12 cellular contexts compared by ENCODE assay signal in the genomic region with DNA sequence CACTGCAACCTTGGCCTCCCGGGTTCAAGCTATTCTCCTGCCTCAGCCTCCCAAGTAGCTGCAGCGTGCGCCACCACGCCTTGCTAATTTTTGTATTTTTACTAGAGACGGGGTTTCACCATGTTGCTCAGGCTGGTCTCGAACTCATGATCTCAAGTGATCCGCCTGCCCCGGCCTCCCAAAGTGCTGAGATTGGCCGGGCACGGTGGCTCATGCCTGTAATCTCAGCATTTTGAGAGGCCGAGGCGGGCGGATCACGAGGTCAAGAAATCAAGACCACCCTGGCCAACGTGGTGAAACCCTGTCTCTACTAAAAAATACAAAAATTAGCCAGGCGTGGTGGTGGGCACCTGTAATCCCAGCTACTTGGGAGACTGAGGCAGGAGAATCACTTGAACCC. TPM values are rescaled to one million over a fixed set of nuclear protein-coding genes. Genes with fewer than 3 reads are reported as not detected.
DNase-seq lines count a peak whose midpoint lies in the region; ATAC-seq, FAIRE-seq and TF ChIP-seq lines count a peak whose summit lies in the region.
"Not testable (repeated sequence)": the region's sequence is repeated elsewhere in the genome, so short reads cannot be mapped to it uniquely, and the experiment has no call there.
"Had no signal": no experiment of that assay in that cellular context is flagged by ENCODE, and none has a peak within 500 bp of the region (broad histone marks: within the 10 kb centered on the region; RNA-seq: fewer than 3 reads in every experiment).

No MANE protein-coding gene starts in this region.

- not testable (repeated sequence) for TF ChIP-seq CTCF in HepG2 (CRISPR knock-in tag; IDR thresholded peaks at IDR 0.05); testis (IDR thresholded peaks at IDR 0.05); transverse colon (IDR thresholded peaks at IDR 0.05); uterus (IDR thresholded peaks at IDR 0.05)

- H3K4me3 Mint-ChIP-seq in CD4-positive, CD25-positive, alpha-beta regulatory T cell = not testable (repeated sequence)

- CTCF ChIA-PET in HepG2 (lab: Yijun Ruan, JAX; ENCODE audit: low intra/inter-chr PET ratio, low total read pairs) = not testable (repeated sequence)

- not testable (repeated sequence) for H3K4me3 ChIP-seq in CD4-positive, CD25-positive, alpha-beta regulatory T cell (ENCODE audit: low read depth, low read length); adipocyte (ENCODE audit: low read length); HepG2 (replicated peaks in 1 of 3; ENCODE audit: insufficient read depth in 1 of 3, low read depth in 2 of 3, low read length in 3 of 3); testis; transverse colon; uterus

- H3K27ac Mint-ChIP-seq in CD4-positive, CD25-positive, alpha-beta regulatory T cell = peak overlapping the region in 1 of 3 donors; percentile 96

- FAIRE-seq in HepG2 (lab: Jason Lieb, UNC) = not testable (repeated sequence)

- DNase-seq in CD4-positive, CD25-positive, alpha-beta regulatory T cell; adipocyte (ENCODE audit: low read depth); HepG2 (ENCODE audit: low spot score); transverse colon; uterus: not testable (repeated sequence)
- DNase-seq in activated CD8-positive, alpha-beta memory T cell treated with anti-CD3 and anti-CD28 coated beads for 24 hours = peak; percentile 33
- DNase-seq in sciatic nerve (ENCODE audit: low spot score) (peak; percentile 54), testis (peak; percentile 11)

- H3K27me3 ChIP-seq in CD4-positive, CD25-positive, alpha-beta regulatory T cell (ENCODE audit: control insufficient read depth, insufficient read depth, low read length); adipocyte (replicated peaks; ENCODE audit: control insufficient read depth, insufficient read depth, low read length); HepG2 (ENCODE audit: control insufficient read depth in 1 of 2, insufficient read depth in 2 of 2, low read length in 2 of 2); testis; transverse colon; uterus: not testable (repeated sequence)

- not testable (repeated sequence) for H3K27me3 Mint-ChIP-seq in CD4-positive, CD25-positive, alpha-beta regulatory T cell

- not testable (repeated sequence) for H3K9me3 Mint-ChIP-seq in CD4-positive, CD25-positive, alpha-beta regulatory T cell

- H3K9me3 ChIP-seq in CD4-positive, CD25-positive, alpha-beta regulatory T cell (ENCODE audit: control insufficient read depth in 2 of 2, low read length in 2 of 2); adipocyte (ENCODE audit: control insufficient read depth, low read length); HepG2 (ENCODE audit: low read length); testis; transverse colon; uterus: not testable (repeated sequence)

- peaks cover 90% of the 10 kb centered on the region for H3K36me3 ChIP-seq in CD4-positive, CD25-positive, alpha-beta regulatory T cell (ENCODE audit: control insufficient read depth, insufficient read depth, low read length)
- H3K36me3 ChIP-seq in adipocyte (ENCODE audit: control insufficient read depth, insufficient read depth, low read length, severe bottlenecking) (peaks cover 68% of the 10 kb centered on the region), HepG2 (replicated peaks in 1 of 2; ENCODE audit: control insufficient read depth in 1 of 2, insufficient read depth in 2 of 2, low read length in 2 of 2) (peaks cover 2 to 26% of the 10 kb centered on the region in 2 experiments; a peak in 2 of 5 replicates), transverse colon (peaks cover 0 to 16% (median 3%) of the 10 kb centered on the region in 4 donors)
- H3K36me3 ChIP-seq in testis (ENCODE audit: low read depth, missing control alignments); uterus: not testable (repeated sequence)

- intact Hi-C loops in HepG2 (cut with micrococcal nuclease; ENCODE audit: unreplicated experiment); sciatic nerve (cut with DNase I); testis (cut with DNase I; ENCODE audit: low total_unique reads); transverse colon (cut with DNase I; ENCODE audit: low total_unique reads); uterus (cut with DNase I; ENCODE audit: low total_unique reads): not testable (repeated sequence)

- H3K27ac ChIP-seq in CD4-positive, CD25-positive, alpha-beta regulatory T cell (ENCODE audit: insufficient read depth, low read length, poor library complexity, severe bottlenecking) = peak overlapping the region; percentile 57
- H3K27ac ChIP-seq in HepG2 (ENCODE audit: extremely low read length, insufficient read depth, low read length) = not testable (repeated sequence)
- H3K27ac ChIP-seq in testis (peak overlapping the region in 1 of 2 donors; percentile 52), transverse colon (peak overlapping the region in 3 of 4 donors; percentile 2 to 55 (median 13)), uterus (peak overlapping the region; percentile 18 to 41)

- H3K36me3 Mint-ChIP-seq in CD4-positive, CD25-positive, alpha-beta regulatory T cell = peaks cover 63% of the 10 kb centered on the region

- H4K20me1 ChIP-seq in HepG2 (ENCODE audit: insufficient read depth, low read length) = not testable (repeated sequence)

- not testable (repeated sequence) for BruUV-seq in HepG2 (replicated peaks; lab: Mats Ljungman, UMichigan)

- not testable (repeated sequence) for TF ChIP-seq EP300 in HepG2 (IDR thresholded peaks at IDR 0.05; ENCODE audit: low read depth in 2 of 2, low read length in 2 of 2); HepG2 (CRISPR knock-in tag; IDR thresholded peaks at IDR 0.05; ENCODE audit: borderline replicate concordance); transverse colon (IDR thresholded peaks at IDR 0.05; ENCODE audit: low read depth)

- H3K4me1 Mint-ChIP-seq in CD4-positive, CD25-positive, alpha-beta regulatory T cell = peaks cover 14 to 87% (median 48%) of the 10 kb centered on the region in 4 donors

- not testable (repeated sequence) for TF ChIP-seq RAD21 in HepG2 (CRISPR knock-in tag; IDR thresholded peaks at IDR 0.05)

- H3K79me2 ChIP-seq in HepG2 (ENCODE audit: insufficient read depth, low read length) = not testable (repeated sequence)

- peaks cover 69% of the 10 kb centered on the region for H3K4me1 ChIP-seq in CD4-positive, CD25-positive, alpha-beta regulatory T cell (ENCODE audit: control insufficient read depth, insufficient read depth, low read length, poor library complexity, severe bottlenecking)
- H3K4me1 ChIP-seq in adipocyte (ENCODE audit: control insufficient read depth, insufficient read depth, low read length) (peaks cover 66% of the 10 kb centered on the region), HepG2 (ENCODE audit: insufficient read depth, low read length) (peaks cover 47% of the 10 kb centered on the region), testis (peaks cover 47% of the 10 kb centered on the region), transverse colon (peaks cover 0 to 32% (median 10%) of the 10 kb centered on the region in 4 donors)
- H3K4me1 ChIP-seq in uterus = not testable (repeated sequence)

- POLR2A ChIA-PET in HepG2 (lab: Yijun Ruan, JAX) = not testable (repeated sequence)

- in situ Hi-C loops in HepG2 (cut with HindIII; ENCODE audit: extremely low pct_ligation_motif_present, low pct_unique_long_range_greater_than_20kb); transverse colon (cut with MboI; ENCODE audit: low pct_ligation_motif_present in 1 of 4, low pct_unique_long_range_greater_than_20kb in 1 of 4, low sequenced_read_pairs in 3 of 4): not testable (repeated sequence)

- H3K4me2 ChIP-seq in HepG2 (ENCODE audit: low read depth, low read length) = not testable (repeated sequence)

- peak overlapping the region; percentile 68 for H3K9ac ChIP-seq in adipocyte (ENCODE audit: low read length)
- not testable (repeated sequence) for H3K9ac ChIP-seq in HepG2 (ENCODE audit: insufficient read depth, low read depth, low read length)

- TF ChIP-seq POLR2A in HepG2 (IDR thresholded peaks at IDR 0.05; ENCODE audit: insufficient read depth in 1 of 2, low read depth in 2 of 2, low read length in 2 of 2); testis (IDR thresholded peaks at IDR 0.05); transverse colon (IDR thresholded peaks at IDR 0.05); uterus (IDR thresholded peaks at IDR 0.05): not testable (repeated sequence)

- H2AFZ ChIP-seq in HepG2 (ENCODE audit: low read length) = not testable (repeated sequence)

- 97% methylated on average over 16 of the region's 16 CpGs for WGBS in HepG2 (ENCODE audit: low lambda C conversion rate)
- 96% methylated on average over 16 of the region's 16 CpGs for WGBS in testis, 2 donors
- WGBS in transverse colon (ENCODE audit: low coverage in 1 of 2), 2 donors = 98 to 100% methylated on average over 1 to 16 of the region's 16 CpGs

- ATAC-seq in CD4-positive, CD25-positive, alpha-beta regulatory T cell (ENCODE audit: low read depth in 2 of 2); HepG2; sciatic nerve: not testable (repeated sequence)

RNA-seq across cellular contexts. Expression of gene SAMHD1, which starts 17.9 kb away (rescaled TPM):
- 723 TPM for total RNA-seq in CD4-positive, CD25-positive, alpha-beta regulatory T cell
- 100 to 1,000 TPM; 327 to 481 (median 401) TPM for polyA plus RNA-seq in CD4-positive, CD25-positive, alpha-beta regulatory T cell
- total RNA-seq in HepG2 (2016; rRNA removed; fragmentation: Illumina TruSeq; extraction: Trizol) (43.5 and 57.7 TPM in 2 replicates), sciatic nerve (349 TPM), testis (10 to 100 TPM; 61.9 to 79.0 TPM), transverse colon (10 to 100 TPM; 40.6 to 96.9 (median 70.6) TPM), uterus (100 to 1,000 TPM in 3 of 4 donors, 10 to 100 TPM in 1; 76.8 to 172 (median 104) TPM)
- total RNA-seq in HepG2 (2016; cell fraction: cytosol; rRNA removed; fragmentation: Illumina TruSeq; extraction: Trizol; ENCODE audit: low read depth) = 5.2 and 6.2 TPM in 2 replicates
- total RNA-seq in HepG2 (2016; cell fraction: insoluble cytoplasmic fraction; rRNA removed; fragmentation: Illumina TruSeq; extraction: Trizol) = 41.4 and 56.8 TPM in 2 replicates
- 13.7 and 15.1 TPM in 2 replicates for total RNA-seq in HepG2 (2016; cell fraction: membrane; rRNA removed; fragmentation: Illumina TruSeq; extraction: Trizol)
- total RNA-seq in HepG2 (2016; cell fraction: nucleus; rRNA removed; fragmentation: Illumina TruSeq; extraction: Trizol) = 37.8 and 40.5 TPM in 2 replicates
- polyA plus RNA-seq in HepG2 (2011; rRNA removed) (13.2 and 16.9 TPM in 2 replicates), testis (ENCODE audit: insufficient read depth, low read depth, low replicate concordance) (38.7 TPM)
- polyA plus RNA-seq in HepG2 (2011; cell fraction: cytosol; rRNA removed) = 7.9 and 11.7 TPM in 2 replicates
- polyA plus RNA-seq in HepG2 (2011; cell fraction: nucleus; rRNA removed) = 7.0 and 9.0 TPM in 2 replicates
- polyA plus RNA-seq in HepG2 (2012) = 15.7 and 17.1 TPM in 2 replicates
- 3.2 and 3.7 TPM in 2 replicates for polyA plus RNA-seq in HepG2 (2016; cell fraction: cytosol; fragmentation: Illumina TruSeq; extraction: Trizol; ENCODE audit: low read depth)
- 44.6 and 50.6 TPM in 2 replicates for polyA plus RNA-seq in HepG2 (2016; cell fraction: insoluble cytoplasmic fraction; fragmentation: Illumina TruSeq; extraction: Trizol; ENCODE audit: low read depth)
- 9.0 and 11.0 TPM in 2 replicates for polyA plus RNA-seq in HepG2 (2016; cell fraction: membrane; fragmentation: Illumina TruSeq; extraction: Trizol; ENCODE audit: low read depth)
- polyA plus RNA-seq in HepG2 (2016; cell fraction: nucleus; fragmentation: Illumina TruSeq; extraction: Trizol; ENCODE audit: insufficient read depth, low read depth) = 34.9 and 36.6 TPM in 2 replicates
- polyA minus RNA-seq in HepG2 (2011; rRNA and poly(A)+ RNA removed; ENCODE audit: low replicate concordance) = 27.0 and 42.7 TPM in 2 replicates
- 17.3 and 22.0 TPM in 2 replicates for polyA minus RNA-seq in HepG2 (2011; cell fraction: cytosol; rRNA and poly(A)+ RNA removed)
- 42.0 and 50.0 TPM in 2 replicates for polyA minus RNA-seq in HepG2 (2011; cell fraction: nucleus; rRNA and poly(A)+ RNA removed)

RNA-seq across cellular contexts. Expression of gene TLDC2, which starts 57.6 kb away (rescaled TPM):
- not detected for total RNA-seq in CD4-positive, CD25-positive, alpha-beta regulatory T cell
- under 1 TPM; 0.32 to 0.57 (median 0.41) TPM for polyA plus RNA-seq in CD4-positive, CD25-positive, alpha-beta regulatory T cell
- 1.2 and 1.6 TPM in 2 replicates for total RNA-seq in HepG2 (2016; rRNA removed; fragmentation: Illumina TruSeq; extraction: Trizol)
- total RNA-seq in HepG2 (2016; cell fraction: cytosol; rRNA removed; fragmentation: Illumina TruSeq; extraction: Trizol; ENCODE audit: low read depth) = 0.62 and 0.81 TPM in 2 replicates
- 1.4 and 1.9 TPM in 2 replicates for total RNA-seq in HepG2 (2016; cell fraction: insoluble cytoplasmic fraction; rRNA removed; fragmentation: Illumina TruSeq; extraction: Trizol)
- 0.99 and 1.00 TPM in 2 replicates for total RNA-seq in HepG2 (2016; cell fraction: membrane; rRNA removed; fragmentation: Illumina TruSeq; extraction: Trizol)
- 0.91 and 1.4 TPM in 2 replicates for total RNA-seq in HepG2 (2016; cell fraction: nucleus; rRNA removed; fragmentation: Illumina TruSeq; extraction: Trizol)
- 0.69 and 1.5 TPM in 2 replicates for polyA plus RNA-seq in HepG2 (2011; rRNA removed)
- 0.95 and 1.1 TPM in 2 replicates for polyA plus RNA-seq in HepG2 (2011; cell fraction: cytosol; rRNA removed)
- polyA plus RNA-seq in HepG2 (2011; cell fraction: nucleus; rRNA removed) = 0.54 and 1.2 TPM in 2 replicates
- polyA plus RNA-seq in HepG2 (2012) = 0.45 and 1.3 TPM in 2 replicates
- polyA plus RNA-seq in HepG2 (2016; cell fraction: cytosol; fragmentation: Illumina TruSeq; extraction: Trizol; ENCODE audit: low read depth) = 0.27 and 0.36 TPM in 2 replicates
- polyA plus RNA-seq in HepG2 (2016; cell fraction: insoluble cytoplasmic fraction; fragmentation: Illumina TruSeq; extraction: Trizol; ENCODE audit: low read depth) = 1.3 and 1.7 TPM in 2 replicates
- polyA plus RNA-seq in HepG2 (2016; cell fraction: membrane; fragmentation: Illumina TruSeq; extraction: Trizol; ENCODE audit: low read depth) = 0.85 and 0.96 TPM in 2 replicates
- polyA plus RNA-seq in HepG2 (2016; cell fraction: nucleus; fragmentation: Illumina TruSeq; extraction: Trizol; ENCODE audit: insufficient read depth, low read depth) = 0.45 and 0.70 TPM in 2 replicates
- polyA minus RNA-seq in HepG2 (2011; rRNA and poly(A)+ RNA removed; ENCODE audit: low replicate concordance) = 1.4 TPM in 1 of 2 replicates, not detected in the other
- polyA minus RNA-seq in HepG2 (2011; cell fraction: cytosol; rRNA and poly(A)+ RNA removed) = 1.2 TPM in 1 of 2 replicates, not detected in the other
- 2.2 TPM in 2 replicates for polyA minus RNA-seq in HepG2 (2011; cell fraction: nucleus; rRNA and poly(A)+ RNA removed)
- 0.31 TPM for total RNA-seq in sciatic nerve
- total RNA-seq in testis = 1 to 10 TPM; 2.8 to 3.4 TPM
- polyA plus RNA-seq in testis (ENCODE audit: insufficient read depth, low read depth, low replicate concordance) = 2.9 TPM
- total RNA-seq in transverse colon = 10 to 100 TPM; 22.9 to 26.1 (median 23.2) TPM
- 1 to 10 TPM in 2 of 4 donors, not detected in 2; 1.0 TPM for total RNA-seq in uterus
- total RNA-seq: A172; B cell; Caco-2; CD4-positive, alpha-beta memory T cell had no signal
